In genomic region chr7:34995757-34996156, GRCh38 we compare ENCODE assay signal across 34 cellular contexts.
"Had no signal": no experiment of that assay in that cellular context is flagged by ENCODE, and none has a peak within 500 bp of the region (broad histone marks: within the 10 kb centered on the region; RNA-seq: fewer than 3 reads in every experiment).

No MANE protein-coding gene starts in this region.

- H3K9me3 ChIP-seq: adrenal gland, body of pancreas, breast epithelium had no signal

- H3K4me3 ChIP-seq: adrenal gland, body of pancreas, breast epithelium had no signal

- H3K36me3 ChIP-seq: adrenal gland, brain microvascular endothelial cell, breast epithelium, WERI-Rb-1 had no signal

- H3K27ac ChIP-seq: adrenal gland, body of pancreas, brain microvascular endothelial cell, breast epithelium, WERI-Rb-1 had no signal

- DNase-seq: activated CD4-positive, alpha-beta memory T cell treated with anti-CD3 and anti-CD28 coated beads, Interleukin-2, amount 10 ng/mL, durations not matched to agents 7 days and 5 days; activated CD4-positive, alpha-beta T cell treated with anti-CD3 and anti-CD28 coated beads for 1 hour; activated CD4-positive, alpha-beta T cell treated with anti-CD3 and anti-CD28 coated beads for 36 hours; activated CD4-positive, alpha-beta T cell treated with anti-CD3 and anti-CD28 coated beads for 48 hours; activated CD4-positive, alpha-beta T cell treated with anti-CD3 and anti-CD28 coated beads, Interleukin-2, amount 10 ng/mL, durations not matched to agents 7 days and 5 days; activated CD4-positive, alpha-beta T cell treated with anti-CD3 and anti-CD28 coated beads, Interleukin-2, amount 50 U/mL, for 48 hours; activated CD4-positive, CD25-positive, alpha-beta regulatory T cell; activated CD8-positive, alpha-beta memory T cell treated with anti-CD3 and anti-CD28 coated beads for 24 hours; activated CD8-positive, alpha-beta memory T cell treated with anti-CD3 and anti-CD28 coated beads, Interleukin-2, amount 10 ng/mL, durations not matched to agents 7 days and 5 days; activated CD8-positive, alpha-beta memory T cell treated with anti-CD3 and anti-CD28 coated beads, Interleukin-2, amount 50 U/mL, for 48 hours; activated CD8-positive, alpha-beta T cell treated with anti-CD3 and anti-CD28 coated beads, Interleukin-2, amount 10 ng/mL, durations not matched to agents 7 days and 5 days; activated effector memory CD4-positive, alpha-beta T cell treated with anti-CD3 and anti-CD28 coated beads, Interleukin-2, amount 50 U/mL, for 16 hours; activated gamma-delta T cell treated with Interleukin-2 at 50 U/mL for 16 hours; activated naive CD4-positive, alpha-beta T cell; activated naive CD4-positive, alpha-beta T cell treated with anti-CD3 and anti-CD28 coated beads for 36 hours; activated naive CD4-positive, alpha-beta T cell treated with anti-CD3 and anti-CD28 coated beads, Interleukin-2, amount 50 U/mL, for 16 hours; activated naive CD8-positive, alpha-beta T cell treated with anti-CD3 and anti-CD28 coated beads for 36 hours; activated T-cell treated with anti-CD3 and anti-CD28 coated beads, Interleukin-2, amount 50 U/mL, for 24 hours; activated T-cell treated with anti-CD3 and anti-CD28 coated beads, Interleukin-2, amount 50 U/mL, for 48 hours; adrenal gland; amniotic stem cell; aorta; body of pancreas; brain microvascular endothelial cell; central memory CD4-positive, alpha-beta T cell; T-helper 9 cell; WERI-Rb-1 had no signal

- H3K27me3 ChIP-seq: adrenal gland, body of pancreas, brain microvascular endothelial cell, breast epithelium had no signal

- FAIRE-seq: astrocyte, colon, TTC549 had no signal

- ATAC-seq: activated CD4-positive, alpha-beta T cell treated with anti-CD3 and anti-CD28 coated beads for 36 hours; activated CD4-positive, CD25-positive, alpha-beta regulatory T cell treated with anti-CD3 and anti-CD28 coated beads, Interleukin-2, amount 50 U/mL, for 24 hours; activated CD8-positive, alpha-beta memory T cell treated with anti-CD3 and anti-CD28 coated beads, Interleukin-2, amount 10 ng/mL, durations not matched to agents 7 days and 5 days; activated CD8-positive, alpha-beta T cell treated with anti-CD3 and anti-CD28 coated beads, Interleukin-2, amount 10 ng/mL, durations not matched to agents 7 days and 5 days; activated naive CD4-positive, alpha-beta T cell treated with anti-CD3 and anti-CD28 coated beads, Interleukin-2, amount 50 U/mL, for 72 hours; body of pancreas; WTC11 had no signal

- H3K4me1 ChIP-seq: adrenal gland, breast epithelium had no signal
